23 cellular contexts compared by ENCODE assay signal in genomic region chr2:120229341-120229740, GRCh38. TPM values are rescaled to one million over a fixed set of nuclear protein-coding genes. Genes with fewer than 3 reads are reported as not detected.
DNase-seq lines count a peak whose midpoint lies in the region; ATAC-seq and TF ChIP-seq lines count a peak whose summit lies in the region.
"Had no signal": no experiment of that assay in that cellular context is flagged by ENCODE, and none has a peak within 500 bp of the region (broad histone marks: within the 10 kb centered on the region; RNA-seq: fewer than 3 reads in every experiment).

No MANE protein-coding gene starts in this region.

- peaks cover 24 to 78% (median 44%) of the 10 kb centered on the region in 6 donors for H3K4me1 ChIP-seq in spleen
- H3K4me1 ChIP-seq: uterus had no signal

- H3K36me3 ChIP-seq in spleen = no peaks in the 10 kb centered on the region
- H3K36me3 ChIP-seq: BLaER1 treated with 17β-estradiol and CSF1 and Interleukin-3, amounts not matched to agents 10 nM and 100 nM; ovary; sigmoid colon; uterus had no signal

- H3K27ac ChIP-seq in spleen = no peak overlapping the region
- H3K27ac ChIP-seq: BLaER1 treated with 17β-estradiol and CSF1 and Interleukin-3, amounts not matched to agents 10 nM and 100 nM; ovary; uterus had no signal

- H3K27me3 ChIP-seq in spleen (replicated peaks in 1 of 7) = no peaks in the 10 kb centered on the region
- H3K27me3 ChIP-seq: hepatocyte, ovary, sigmoid colon, uterus had no signal

- H3K36me3 Mint-ChIP-seq in activated CD8-positive, alpha-beta memory T cell treated with anti-CD3 and anti-CD28 coated beads, Interleukin-2, amount 10 ng/mL, durations not matched to agents 7 days and 5 days = peaks cover 47% of the 10 kb centered on the region
- H3K36me3 Mint-ChIP-seq in activated T-helper 17 cell treated with anti-CD3 and anti-CD28 coated beads, Interleukin-2, amount 50 U/mL, for 72 hours (ENCODE audit: low read depth) = peaks cover 27% of the 10 kb centered on the region

- H3K4me3 ChIP-seq in GM12864 (ENCODE audit: low read depth, low read length) (peak overlapping the region; percentile 69; the same call in 1 of the 2 replicates), spleen (no peak overlapping the region)
- H3K4me3 ChIP-seq: BLaER1 treated with 17β-estradiol and CSF1 and Interleukin-3, amounts not matched to agents 10 nM and 100 nM; hepatocyte; ovary; sigmoid colon; uterus had no signal

- CTCF ChIA-PET in activated CD8-positive, alpha-beta memory T cell treated with anti-CD3 and anti-CD28 coated beads, Interleukin-2, amount 10 ng/mL, durations not matched to agents 7 days and 5 days (lab: Charles Lee) = interaction anchor here (0.6 to 3.9 kb wide), 3 partner anchors 33 to 84 kb away, joined by 3 to 29 read pairs (median 4); no protein-coding TSS in a partner anchor

- H3K27ac Mint-ChIP-seq in activated CD8-positive, alpha-beta memory T cell treated with anti-CD3 and anti-CD28 coated beads, Interleukin-2, amount 10 ng/mL, durations not matched to agents 7 days and 5 days = peak overlapping the region; percentile 61
- peak overlapping the region; percentile 16 for H3K27ac Mint-ChIP-seq in activated T-helper 17 cell treated with anti-CD3 and anti-CD28 coated beads, Interleukin-2, amount 50 U/mL, for 72 hours
- H3K27ac Mint-ChIP-seq: nephron had no signal

- no peak for ATAC-seq in activated CD8-positive, alpha-beta memory T cell treated with anti-CD3 and anti-CD28 coated beads, Interleukin-2, amount 10 ng/mL, durations not matched to agents 7 days and 5 days
- ATAC-seq in activated T-helper 17 cell treated with anti-CD3 and anti-CD28 coated beads, Interleukin-2, amount 50 U/mL, for 72 hours (replicated peaks) = no peak
- no peak for ATAC-seq in GM21360 (IDR thresholded peaks at IDR 0.05; ENCODE audit: unreplicated experiment)
- ATAC-seq: esophagus mucosa had no signal

- TF ChIP-seq CTCF in GM12864 (IDR thresholded peaks at IDR 0.05; ENCODE audit: low read depth, low read length, missing control alignments) = no peak
- no peak for TF ChIP-seq CTCF in spleen (IDR thresholded peaks at IDR 0.05 in 8 of 11, conservative IDR thresholded peaks at IDR 0.05 in 3 of 11)

- intact Hi-C loops in spleen (cut with DNase I; ENCODE audit: low total_unique reads) = no loop called here

- WGBS in spleen, 5 donors = 92 to 97% (median 95%) methylated on average over 10 of the region's 10 CpGs

- no peaks in the 10 kb centered on the region for H3K9me3 Mint-ChIP-seq in activated CD8-positive, alpha-beta memory T cell treated with anti-CD3 and anti-CD28 coated beads, Interleukin-2, amount 10 ng/mL, durations not matched to agents 7 days and 5 days (ENCODE audit: low read depth)
- no peaks in the 10 kb centered on the region for H3K9me3 Mint-ChIP-seq in activated T-helper 17 cell treated with anti-CD3 and anti-CD28 coated beads, Interleukin-2, amount 50 U/mL, for 72 hours
- H3K9me3 Mint-ChIP-seq: nephron had no signal

- H3K27me3 Mint-ChIP-seq in activated CD8-positive, alpha-beta memory T cell treated with anti-CD3 and anti-CD28 coated beads, Interleukin-2, amount 10 ng/mL, durations not matched to agents 7 days and 5 days = no peaks in the 10 kb centered on the region
- H3K27me3 Mint-ChIP-seq in activated T-helper 17 cell treated with anti-CD3 and anti-CD28 coated beads, Interleukin-2, amount 50 U/mL, for 72 hours = no peaks in the 10 kb centered on the region

- no peak for DNase-seq in activated CD8-positive, alpha-beta memory T cell treated with anti-CD3 and anti-CD28 coated beads, Interleukin-2, amount 10 ng/mL, durations not matched to agents 7 days and 5 days
- DNase-seq in activated CD8-positive, alpha-beta memory T cell treated with anti-CD3 and anti-CD28 coated beads, Interleukin-2, amount 50 U/mL, for 4 hours = no peak
- DNase-seq in GM12864 (ENCODE audit: low read depth) (no peak), spleen (peak; percentile 49), DMS 273 (lab: John Stamatoyannopoulos, UW; ENCODE audit: unreplicated experiment) (no peak), UCSD-AML1 (lab: John Stamatoyannopoulos, UW; ENCODE audit: unreplicated experiment) (no peak)
- DNase-seq: ACHN; activated CD4-positive, CD25-positive, alpha-beta regulatory T cell; foreskin melanocyte; midbrain; NCI-H1105; NCI-H2029 treated with DMSO at 0.1 percent for 48 hours; NCI-H2227 treated with DMSO at 0.1 percent for 48 hours; sigmoid colon; stimulated activated CD4-positive, alpha-beta T cell treated with anti-CD3 and anti-CD28 coated beads, Interleukin-15, amount 100 ng/mL, for 24 hours; uterus had no signal

- no peaks in the 10 kb centered on the region for H3K9me3 ChIP-seq in spleen
- H3K9me3 ChIP-seq: BLaER1 treated with 17β-estradiol and CSF1 and Interleukin-3, amounts not matched to agents 10 nM and 100 nM; ovary; sigmoid colon; uterus had no signal

- H3K4me3 Mint-ChIP-seq in activated CD8-positive, alpha-beta memory T cell treated with anti-CD3 and anti-CD28 coated beads, Interleukin-2, amount 10 ng/mL, durations not matched to agents 7 days and 5 days = peak overlapping the region; percentile 31
- peak overlapping the region; percentile 85 for H3K4me3 Mint-ChIP-seq in activated T-helper 17 cell treated with anti-CD3 and anti-CD28 coated beads, Interleukin-2, amount 50 U/mL, for 72 hours
- H3K4me3 Mint-ChIP-seq: nephron had no signal

- peaks cover 72% of the 10 kb centered on the region for H3K4me1 Mint-ChIP-seq in activated CD8-positive, alpha-beta memory T cell treated with anti-CD3 and anti-CD28 coated beads, Interleukin-2, amount 10 ng/mL, durations not matched to agents 7 days and 5 days
- peaks cover 24% of the 10 kb centered on the region for H3K4me1 Mint-ChIP-seq in activated T-helper 17 cell treated with anti-CD3 and anti-CD28 coated beads, Interleukin-2, amount 50 U/mL, for 72 hours

- no peak for TF ChIP-seq POLR2A in spleen (IDR thresholded peaks at IDR 0.05)

RNA-seq across cellular contexts. Expression of gene TMEM185B, which starts 6.1 kb away (rescaled TPM):
- total RNA-seq in activated CD8-positive, alpha-beta memory T cell treated with anti-CD3 and anti-CD28 coated beads, Interleukin-2, amount 10 ng/mL, durations not matched to agents 7 days and 5 days = 10 to 100 TPM; 20.3 to 21.4 TPM
- total RNA-seq in activated T-helper 17 cell treated with anti-CD3 and anti-CD28 coated beads, Interleukin-2, amount 50 U/mL, for 72 hours = 10 to 100 TPM; 28.0 to 31.2 TPM
- total RNA-seq in spleen = 10 to 100 TPM; 18.3 to 35.6 (median 23.6) TPM
- 1 to 10 TPM; 3.9 to 5.5 (median 4.0) TPM for polyA plus RNA-seq in spleen

RNA-seq across cellular contexts. Expression of gene RALB, which starts 23.3 kb away (rescaled TPM):
- 10 to 100 TPM; 36.7 to 41.8 TPM for total RNA-seq in activated CD8-positive, alpha-beta memory T cell treated with anti-CD3 and anti-CD28 coated beads, Interleukin-2, amount 10 ng/mL, durations not matched to agents 7 days and 5 days
- total RNA-seq in activated T-helper 17 cell treated with anti-CD3 and anti-CD28 coated beads, Interleukin-2, amount 50 U/mL, for 72 hours = 10 to 100 TPM; 77.4 to 91.9 TPM
- 100 to 1,000 TPM in 3 of 7 donors, 10 to 100 TPM in 4; 67.2 to 126 (median 96.3) TPM for total RNA-seq in spleen
- 10 to 100 TPM; 26.6 to 61.5 (median 38.0) TPM for polyA plus RNA-seq in spleen
